Comparison of ENCODE assay signal across 24 cellular contexts in the genomic region with DNA sequence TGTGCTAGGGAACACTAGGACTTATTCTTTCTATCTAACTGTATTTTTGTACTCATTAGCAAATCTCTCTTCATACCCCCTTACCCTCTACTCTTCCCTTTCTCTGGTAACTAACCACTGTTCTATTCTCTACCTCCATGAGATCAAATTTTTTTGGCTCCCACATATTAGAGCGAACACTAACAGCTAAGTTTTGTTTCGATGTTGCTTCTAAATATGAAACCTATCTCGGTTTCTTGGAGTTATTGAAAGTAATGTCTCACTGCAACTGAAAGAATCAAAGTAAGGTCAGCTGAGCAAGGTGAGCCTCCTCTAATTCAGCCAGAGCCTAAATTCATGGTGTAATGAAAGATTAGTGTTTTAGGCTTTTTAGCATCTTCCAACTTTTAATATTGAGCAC.
"Had no signal": no experiment of that assay in that cellular context is flagged by ENCODE, and none has a peak within 500 bp of the region (broad histone marks: within the 10 kb centered on the region; RNA-seq: fewer than 3 reads in every experiment).

No MANE protein-coding gene starts in this region.

- H3K27me3 ChIP-seq: dorsolateral prefrontal cortex, esophagus squamous epithelium, gastrocnemius medialis, heart right ventricle, left lung had no signal

- H3K4me1 ChIP-seq: esophagus squamous epithelium, gastrocnemius medialis, heart right ventricle, left lung, lower lobe of right lung had no signal

- H3K4me3 Mint-ChIP-seq: mesothelial cell of epicardium, naive B cell had no signal

- H3K27ac Mint-ChIP-seq: mesothelial cell of epicardium, naive B cell had no signal

- H3K27ac ChIP-seq: coronary artery, dorsolateral prefrontal cortex, epithelial cell of prostate, esophagus squamous epithelium, gastrocnemius medialis, heart right ventricle, left lung, lower lobe of right lung had no signal

- H3K9me3 Mint-ChIP-seq: mesothelial cell of epicardium had no signal

- H3K4me1 Mint-ChIP-seq: naive B cell had no signal

- ATAC-seq: esophagus mucosa, gastrocnemius medialis, heart right ventricle, left cardiac atrium, left lung, left ventricle myocardium superior, lower lobe of right lung, mucosa of descending colon had no signal

- H3K27me3 Mint-ChIP-seq: naive B cell had no signal

- H3K4me3 ChIP-seq: coronary artery, dorsolateral prefrontal cortex, esophagus squamous epithelium, gastrocnemius medialis, heart right ventricle, left lung, lower lobe of right lung, mucosa of descending colon had no signal

- DNase-seq: dermis blood vessel endothelial cell; dorsolateral prefrontal cortex; effector CD4-positive, alpha-beta T cell; effector memory CD4-positive, alpha-beta T cell; erythroblast; esophagus squamous epithelium; foreskin fibroblast; foreskin melanocyte; gastrocnemius medialis; glutamatergic neuron; head of caudate nucleus; heart right ventricle; hippocampal formation; left cardiac atrium; left lung; left ventricle myocardium superior; lower lobe of right lung; mesenchymal stem cell; mucosa of descending colon; naive B cell had no signal

- H3K9me3 ChIP-seq: esophagus squamous epithelium, gastrocnemius medialis, left lung, lower lobe of right lung, mucosa of descending colon had no signal

- H3K36me3 ChIP-seq: esophagus squamous epithelium, gastrocnemius medialis, heart right ventricle, left lung, lower lobe of right lung had no signal

- H3K36me3 Mint-ChIP-seq: mesothelial cell of epicardium, naive B cell had no signal
